15 cellular contexts compared by ENCODE assay signal in the genomic region with DNA sequence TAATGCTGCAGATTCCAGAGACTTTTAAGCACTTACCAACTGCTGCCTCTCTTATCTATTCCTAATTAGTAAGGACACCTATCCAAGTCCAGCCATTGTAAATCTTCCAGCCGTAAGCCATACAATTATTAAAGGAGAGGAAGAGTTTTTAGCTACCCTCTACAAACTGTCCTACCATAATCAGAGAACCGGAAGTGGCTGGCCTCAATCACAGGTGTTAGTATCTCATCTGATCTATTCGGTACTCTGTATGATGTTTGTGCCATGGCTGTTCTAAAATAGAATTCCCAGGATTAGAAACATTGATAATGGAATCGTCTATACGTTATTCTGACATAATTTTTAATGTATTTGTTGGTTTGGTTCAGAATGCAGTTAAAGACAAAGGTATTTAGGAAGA.
DNase-seq lines count a peak whose midpoint lies in the region; ATAC-seq, FAIRE-seq and TF ChIP-seq lines count a peak whose summit lies in the region.
"Had no signal": no experiment of that assay in that cellular context is flagged by ENCODE, and none has a peak within 500 bp of the region (broad histone marks: within the 10 kb centered on the region; RNA-seq: fewer than 3 reads in every experiment).

No MANE protein-coding gene starts in this region.

- ATAC-seq in A549 (no peak), GM12878 (no peak)
- ATAC-seq: CD8-positive, alpha-beta T cell had no signal

- CTCF ChIA-PET in A549 (lab: Yijun Ruan, JAX) (no interaction called here), GM12878 (lab: Yijun Ruan, JAX) (no interaction called here)

- BruUV-seq in GM12878 (replicated peaks; lab: Mats Ljungman, UMichigan): no TSS peak

- no peak overlapping the region for H3K9ac ChIP-seq in MM.1S (ENCODE audit: low read length)
- no peak overlapping the region for H3K9ac ChIP-seq in GM12878 (ENCODE audit: control insufficient read depth, insufficient read depth, low read length)
- peak overlapping the region; percentile 66 to 92 for H3K9ac ChIP-seq in liver (ENCODE audit: low read depth in 1 of 2, low read length in 2 of 2)
- no peak overlapping the region for H3K9ac ChIP-seq in colonic mucosa (ENCODE audit: low read depth in 2 of 2, low read length in 2 of 2)
- H3K9ac ChIP-seq: BLaER1 treated with 17β-estradiol and CSF1 and Interleukin-3, amounts not matched to agents 10 nM and 100 nM; GM23248 had no signal

- TF ChIP-seq RAD21 in A549 (conservative IDR thresholded peaks at IDR 0.05 in 1 of 2, IDR thresholded peaks at IDR 0.05 in 1 of 2) (no peak), GM12878 (IDR thresholded peaks at IDR 0.05; ENCODE audit: insufficient read depth, low read depth, low read length) (no peak), liver (IDR thresholded peaks at IDR 0.05) (no peak)

- H3K27ac ChIP-seq in A549 (no peak overlapping the region), MM.1S (ENCODE audit: low read length) (peak overlapping the region; percentile 17; the same call in 1 of the 2 replicates), GM12878 (ENCODE audit: control insufficient read depth, insufficient read depth) (no peak overlapping the region), liver (ENCODE audit: low read depth in 1 of 2, low read length in 2 of 2) (peak overlapping the region; percentile 51), colonic mucosa (no peak overlapping the region)
- H3K27ac ChIP-seq: BLaER1 treated with 17β-estradiol and CSF1 and Interleukin-3, amounts not matched to agents 10 nM and 100 nM; GM23248 had no signal

- no peak overlapping the region for H2AFZ ChIP-seq in MM.1S (ENCODE audit: low read length)
- H2AFZ ChIP-seq in GM12878 (ENCODE audit: control insufficient read depth, low read depth, low read length): no peak overlapping the region
- H2AFZ ChIP-seq: GM23248 had no signal

- H3K4me2 ChIP-seq in A549 (no peak overlapping the region), MM.1S (ENCODE audit: low read depth, low read length) (peak overlapping the region; percentile 59; the same call in 1 of the 2 replicates), GM12878 (ENCODE audit: control insufficient read depth, insufficient read depth) (no peak overlapping the region)
- H3K4me2 ChIP-seq: BLaER1 treated with 17β-estradiol and CSF1 and Interleukin-3, amounts not matched to agents 10 nM and 100 nM had no signal

- TF ChIP-seq CTCF in A549 (IDR thresholded peaks at IDR 0.05): no peak
- no peak for TF ChIP-seq CTCF in MM.1S (IDR thresholded peaks at IDR 0.05; ENCODE audit: low read length)
- no peak for TF ChIP-seq CTCF in GM12878 (IDR thresholded peaks at IDR 0.05 in 2 of 3, conservative IDR thresholded peaks at IDR 0.05 in 1 of 3; ENCODE audit: control insufficient read depth in 2 of 3, extremely low read depth in 1 of 3, insufficient read depth in 1 of 3, low read depth in 3 of 3, low read length in 3 of 3)
- TF ChIP-seq CTCF in liver (IDR thresholded peaks at IDR 0.05; ENCODE audit: low read depth, low read length, missing input control): no peak
- no peak for TF ChIP-seq CTCF in colonic mucosa (IDR thresholded peaks at IDR 0.05)

- H3K9me2 ChIP-seq in MM.1S (replicated peaks; ENCODE audit: insufficient read depth, low read length): no peaks in the 10 kb centered on the region

- H3F3A ChIP-seq in MM.1S (ENCODE audit: insufficient read depth, low read length): peaks cover 5% of the 10 kb centered on the region; the same call in 1 of the 2 replicates

- H3K36me3 ChIP-seq in MM.1S (replicated peaks; ENCODE audit: insufficient read depth, low read length): no peaks in the 10 kb centered on the region
- no peaks in the 10 kb centered on the region for H3K36me3 ChIP-seq in GM12878 (ENCODE audit: control insufficient read depth in 2 of 2, insufficient read depth in 2 of 2, low read length in 1 of 2)
- no peaks in the 10 kb centered on the region for H3K36me3 ChIP-seq in liver (ENCODE audit: control insufficient read depth in 4 of 4, insufficient read depth in 3 of 4, low read depth in 1 of 4, low read length in 3 of 4)
- H3K36me3 ChIP-seq in colonic mucosa: no peaks in the 10 kb centered on the region

- H3K27me3 ChIP-seq in MM.1S (replicated peaks; ENCODE audit: insufficient read depth, low read length) (no peaks in the 10 kb centered on the region), GM12878 (replicated peaks in 1 of 2; ENCODE audit: control insufficient read depth in 2 of 2, insufficient read depth in 2 of 2, low read length in 1 of 2) (no peaks in the 10 kb centered on the region), liver (ENCODE audit: control insufficient read depth in 4 of 4, insufficient read depth in 4 of 4, low read length in 3 of 4) (no peaks in the 10 kb centered on the region), colonic mucosa (no peaks in the 10 kb centered on the region)
- H3K27me3 ChIP-seq: BLaER1 treated with 17β-estradiol and CSF1 and Interleukin-3, amounts not matched to agents 10 nM and 100 nM had no signal

- SMC1A ChIA-PET in GM12878 (lab: Charles Lee; ENCODE audit: uncharacterized antibody, unreplicated experiment): interaction anchor here (1.4 kb wide), 1 partner anchor 21 kb away, joined by 4 read pairs; no protein-coding TSS in a partner anchor

- FAIRE-seq in A549 (lab: Jason Lieb, UNC) (peak; percentile 28), GM12878 (lab: Jason Lieb, UNC) (peak; percentile 27)
- FAIRE-seq: G401.6, GM12892 had no signal

- POLR2A ChIA-PET in A549 (lab: Yijun Ruan, JAX): no interaction called here
- POLR2A ChIA-PET in GM12878 (lab: Charles Lee): no interaction called here

- DNase-seq in A549 (ENCODE audit: low read depth in 1 of 2, low spot score in 1 of 2): no peak
- peak; percentile 71 for DNase-seq in MM.1S
- DNase-seq in GM12878 (ENCODE audit: low read depth, low spot score): no peak
- no peak for DNase-seq in NCI-H1417 (lab: John Stamatoyannopoulos, UW)
- no peak for DNase-seq in colonic mucosa
- no peak for DNase-seq in nucleus accumbens (lab: John Stamatoyannopoulos, UW)
- no peak for DNase-seq in NCI-H748 treated with DMSO at 0.1 percent for 48 hours (lab: John Stamatoyannopoulos, UW)
- DNase-seq: 8988T; CD8-positive, alpha-beta T cell; GM23248; HCEC 1CT had no signal

- H3K9me3 ChIP-seq in A549 (no peaks in the 10 kb centered on the region), MM.1S (replicated peaks; ENCODE audit: insufficient read depth, low read length) (no peaks in the 10 kb centered on the region), GM12878 (replicated peaks; ENCODE audit: control insufficient read depth, insufficient read depth, low read length) (no peaks in the 10 kb centered on the region), liver (ENCODE audit: control insufficient read depth in 4 of 4, low read length in 3 of 4) (no peaks in the 10 kb centered on the region), colonic mucosa (no peaks in the 10 kb centered on the region)
- H3K9me3 ChIP-seq: BLaER1 treated with 17β-estradiol and CSF1 and Interleukin-3, amounts not matched to agents 10 nM and 100 nM had no signal

- RAD21 ChIA-PET in GM12878 (lab: Charles Lee; ENCODE audit: unreplicated experiment): no interaction called here

- H3K4me1 ChIP-seq in A549 (peaks cover 39% of the 10 kb centered on the region), MM.1S (ENCODE audit: low read length) (peaks cover 19% of the 10 kb centered on the region), GM12878 (ENCODE audit: control insufficient read depth, insufficient read depth, low read length) (no peaks in the 10 kb centered on the region), liver (ENCODE audit: control insufficient read depth in 4 of 4, insufficient read depth in 4 of 4, low read length in 3 of 4) (peaks cover 3 to 36% (median 30%) of the 10 kb centered on the region in 4 donors), colonic mucosa (no peaks in the 10 kb centered on the region)

- WGBS in A549 (ENCODE audit: missing lambda C conversion rate): 84% methylated on average over 5 of the region's 5 CpGs
- WGBS in GM12878 (ENCODE audit: insufficient coverage, insufficient replicate concordance, low lambda C conversion rate, missing lambda C conversion rate): 98% methylated on average over 5 of the region's 5 CpGs
- 38% methylated on average over 5 of the region's 5 CpGs for WGBS in liver

- no peak for TF ChIP-seq POLR2A in A549 (IDR thresholded peaks at IDR 0.05; ENCODE audit: low read length)
- no peak for TF ChIP-seq POLR2A in GM12878 (IDR thresholded peaks at IDR 0.05; ENCODE audit: low read depth, low read length)

- H3K79me2 ChIP-seq in MM.1S (ENCODE audit: low read length): no peaks in the 10 kb centered on the region
- H3K79me2 ChIP-seq in GM12878 (ENCODE audit: control insufficient read depth, insufficient read depth, low read length): no peaks in the 10 kb centered on the region

- H3K4me3 ChIP-seq in A549 (no peak overlapping the region), MM.1S (ENCODE audit: low read length) (no peak overlapping the region), GM12878 (no peak overlapping the region), liver (ENCODE audit: low read depth in 1 of 3, low read length in 3 of 3) (peak overlapping the region; percentile 30 to 87 (median 77)), colonic mucosa (no peak overlapping the region)
- H3K4me3 ChIP-seq: BLaER1 treated with 17β-estradiol and CSF1 and Interleukin-3, amounts not matched to agents 10 nM and 100 nM; GM23248 had no signal

- H4K20me1 ChIP-seq in MM.1S (ENCODE audit: insufficient read depth, low read length): no peaks in the 10 kb centered on the region
- no peaks in the 10 kb centered on the region for H4K20me1 ChIP-seq in GM12878 (ENCODE audit: control insufficient read depth, insufficient read depth)
- H4K20me1 ChIP-seq: BLaER1 treated with 17β-estradiol and CSF1 and Interleukin-3, amounts not matched to agents 10 nM and 100 nM had no signal

- intact Hi-C loops in GM12878 (cut with micrococcal nuclease; ENCODE audit: unreplicated experiment): no loop called here
- intact Hi-C loops in colonic mucosa (cut with DNase I): no loop called here

- in situ Hi-C loops in GM12878 (cut with MboI): no loop called here

- TF ChIP-seq EP300 in A549 (IDR thresholded peaks at IDR 0.05) (no peak), GM12878 (IDR thresholded peaks at IDR 0.05; ENCODE audit: borderline replicate concordance in 1 of 2, control insufficient read depth in 1 of 2, low read depth in 2 of 2, low read length in 2 of 2) (no peak)

TF ChIP-seq in A549, 52 proteins besides CTCF, POLR2A, EP300 and RAD21 (continues in another document):
- TF ChIP-seq CHD4 (IDR thresholded peaks at IDR 0.05; ENCODE audit: borderline replicate concordance) (no peak), GATA3 (IDR thresholded peaks at IDR 0.05; ENCODE audit: borderline replicate concordance) (no peak), FOSB (CRISPR knock-in tag; IDR thresholded peaks at IDR 0.05) (no peak)

TF ChIP-seq in GM12878, 131 proteins besides CTCF, POLR2A, EP300 and RAD21:
- TF ChIP-seq CREM (IDR thresholded peaks at IDR 0.05; ENCODE audit: low read depth): no peak
- no peak for TF ChIP-seq GABPA (IDR thresholded peaks at IDR 0.05; ENCODE audit: low read depth)
- no peak for TF ChIP-seq LARP7 (IDR thresholded peaks at IDR 0.05)

TF ChIP-seq in liver, 16 proteins besides CTCF, POLR2A, EP300 and RAD21:
- TF ChIP-seq TAF1 (conservative IDR thresholded peaks at IDR 0.05): no peak
- peak in 1 of 2 donors; percentile 20 for TF ChIP-seq GABPA (IDR thresholded peaks at IDR 0.05 in 1 of 2, conservative IDR thresholded peaks at IDR 0.05 in 1 of 2)

Comparison
In these comparisons a context has a peak if more than half of its experiments do, and no peak if none do; other contexts are left out.
1. H3K27ac ChIP-seq: peak in MM.1S (single experiment) and liver (2 of 2); none in A549 (0 of 2), GM12878 (single experiment) and colonic mucosa (single experiment).
2. H3K4me3 ChIP-seq: peak in liver (3 of 3); none in A549 (single experiment), MM.1S (single experiment), GM12878 (single experiment) and colonic mucosa (single experiment).
3. H3K9ac ChIP-seq: peak in liver (2 of 2); none in MM.1S (single experiment), GM12878 (single experiment) and colonic mucosa (0 of 2).